16 cellular contexts compared by ENCODE assay signal in genomic region chr12:8057839-8058238, GRCh38. TPM values are rescaled to one million over a fixed set of nuclear protein-coding genes. Genes with fewer than 3 reads are reported as not detected.
DNase-seq lines count a peak whose midpoint lies in the region; ATAC-seq and TF ChIP-seq lines count a peak whose summit lies in the region.
"Had no signal": no experiment of that assay in that cellular context is flagged by ENCODE, and none has a peak within 500 bp of the region (broad histone marks: within the 10 kb centered on the region; RNA-seq: fewer than 3 reads in every experiment).

No MANE protein-coding gene starts in this region.

- no peaks in the 10 kb centered on the region for H3K4me1 ChIP-seq in RWPE2 (ENCODE audit: insufficient read depth, poor library complexity, severe bottlenecking)
- H3K4me1 ChIP-seq in mesendoderm (ENCODE audit: control insufficient read depth, low read depth, low read length), result no peaks in the 10 kb centered on the region
- H3K4me1 ChIP-seq: A549 had no signal

- H3K27ac ChIP-seq in RWPE2 (ENCODE audit: poor library complexity, severe bottlenecking), result no peak overlapping the region
- no peak overlapping the region for H3K27ac ChIP-seq in mesendoderm (ENCODE audit: low read depth, low read length)
- H3K27ac ChIP-seq: A549, ovary had no signal

- H3K4me3 Mint-ChIP-seq in activated T-cell treated with anti-CD3 and anti-CD28 coated beads, Interleukin-2, amount 50 U/mL, for 72 hours, result no peak overlapping the region
- peak overlapping the region in 1 of 2 donors; percentile 1 for H3K4me3 Mint-ChIP-seq in stimulated activated naive CD8-positive, alpha-beta T cell treated with anti-CD3 and anti-CD28 coated beads, Interleukin-15, amount 100 ng/mL, for 72 hours
- H3K4me3 Mint-ChIP-seq: GM23338 had no signal

- H3K4me1 Mint-ChIP-seq in activated T-cell treated with anti-CD3 and anti-CD28 coated beads, Interleukin-2, amount 50 U/mL, for 72 hours (ENCODE audit: low read depth), result peaks cover 15% of the 10 kb centered on the region
- peaks cover 17% of the 10 kb centered on the region for H3K4me1 Mint-ChIP-seq in stimulated activated naive CD8-positive, alpha-beta T cell treated with anti-CD3 and anti-CD28 coated beads, Interleukin-15, amount 100 ng/mL, for 72 hours

- H3K36me3 ChIP-seq in RWPE2 (ENCODE audit: low read depth) (no peaks in the 10 kb centered on the region; the same call in 1 of the 2 replicates), mesendoderm (ENCODE audit: control insufficient read depth, insufficient read depth, low read length) (peaks cover 2% of the 10 kb centered on the region)
- H3K36me3 ChIP-seq: ovary had no signal

- no peak overlapping the region for H3K27ac Mint-ChIP-seq in activated T-cell treated with anti-CD3 and anti-CD28 coated beads, Interleukin-2, amount 50 U/mL, for 72 hours
- peak overlapping the region; percentile 3 to 70 for H3K27ac Mint-ChIP-seq in stimulated activated naive CD8-positive, alpha-beta T cell treated with anti-CD3 and anti-CD28 coated beads, Interleukin-15, amount 100 ng/mL, for 72 hours
- H3K27ac Mint-ChIP-seq: GM23338 had no signal

- no CpG with 5 or more reads among the region's 4 CpGs for WGBS in mesendoderm (ENCODE audit: extremely low coverage, insufficient coverage, low lambda C conversion rate)

- H3K79me1 ChIP-seq in mesendoderm (ENCODE audit: low read length), result no peaks in the 10 kb centered on the region

- H4K5ac ChIP-seq in mesendoderm (ENCODE audit: low read length), result no peak overlapping the region

- no peak overlapping the region for H3K4me2 ChIP-seq in mesendoderm (ENCODE audit: low read length)
- H3K4me2 ChIP-seq: A549, GM23338 had no signal

- peaks cover 0 to 2% of the 10 kb centered on the region in 2 donors for H3K36me3 Mint-ChIP-seq in activated T-cell treated with anti-CD3 and anti-CD28 coated beads, Interleukin-2, amount 50 U/mL, for 72 hours (ENCODE audit: insufficient read depth in 2 of 2)

- no peak overlapping the region for H3K23ac ChIP-seq in mesendoderm (ENCODE audit: low read length)

- no peak overlapping the region for H3K18ac ChIP-seq in mesendoderm (ENCODE audit: low read length)

- no peak overlapping the region for H3K4ac ChIP-seq in mesendoderm (ENCODE audit: low read depth, low read length)

- H2BK120ac ChIP-seq in mesendoderm (ENCODE audit: low read depth, low read length), result no peak overlapping the region

- H4K8ac ChIP-seq in mesendoderm (ENCODE audit: low read depth, low read length), result no peak overlapping the region

- H3K9ac ChIP-seq in mesendoderm (ENCODE audit: low read length), result no peak overlapping the region

- H3K27me3 ChIP-seq in RWPE2 (ENCODE audit: insufficient read depth, poor library complexity, severe bottlenecking) (no peaks in the 10 kb centered on the region), mesendoderm (ENCODE audit: insufficient read depth, low read length, poor library complexity) (no peaks in the 10 kb centered on the region)
- H3K27me3 ChIP-seq: ovary, tibial nerve had no signal

- H2BK5ac ChIP-seq in mesendoderm (ENCODE audit: low read length), result no peak overlapping the region

- no peak overlapping the region for H2AK5ac ChIP-seq in mesendoderm (ENCODE audit: low read length)

- TF ChIP-seq CTCF in RWPE2 (IDR thresholded peaks at IDR 0.05; ENCODE audit: poor library complexity, severe bottlenecking), result no peak
- no peak for TF ChIP-seq CTCF in fibroblast of villous mesenchyme (IDR thresholded peaks at IDR 0.05; ENCODE audit: insufficient read depth, low read depth, low read length)

- DNase-seq in activated T-cell treated with anti-CD3 and anti-CD28 coated beads, Interleukin-2, amount 50 U/mL, for 72 hours, result no peak
- DNase-seq in activated T-cell treated with anti-CD3 and anti-CD28 coated beads for 4 hours, result no peak
- no peak for DNase-seq in RWPE2 (ENCODE audit: low spot score)
- peak; percentile 90 for DNase-seq in fibroblast of villous mesenchyme (ENCODE audit: low read depth)
- DNase-seq in stimulated activated naive CD8-positive, alpha-beta T cell treated with anti-CD3 and anti-CD28 coated beads, Interleukin-15, amount 100 ng/mL, for 72 hours, result no peak
- DNase-seq in cortex of kidney (lab: John Stamatoyannopoulos, UW), result no peak
- no peak for DNase-seq in mesendoderm
- DNase-seq: erythroblast, NCI-H1048, NCI-H524 treated with DMSO at 0.1 percent for 48 hours, ovary, T-helper 1 cell had no signal

- H3K4me3 ChIP-seq in RWPE2 (ENCODE audit: severe bottlenecking), result no peak overlapping the region
- no peak overlapping the region for H3K4me3 ChIP-seq in fibroblast of villous mesenchyme (ENCODE audit: low read depth, low read length)
- no peak overlapping the region for H3K4me3 ChIP-seq in mesendoderm (ENCODE audit: low read length)
- H3K4me3 ChIP-seq: A549, GM23338, ovary, tibial nerve had no signal

- no peak overlapping the region for H3K56ac ChIP-seq in mesendoderm (ENCODE audit: low read length)

- peak; percentile 56 to 66 for ATAC-seq in activated T-cell treated with anti-CD3 and anti-CD28 coated beads, Interleukin-2, amount 50 U/mL, for 72 hours (replicated peaks in 1 of 2)
- ATAC-seq in RWPE2 (ENCODE audit: low read depth), result peak; percentile 31; the same call in 2 of the 3 replicates
- peak; percentile 82 for ATAC-seq in stimulated activated naive CD8-positive, alpha-beta T cell treated with anti-CD3 and anti-CD28 coated beads, Interleukin-15, amount 100 ng/mL, for 72 hours
- ATAC-seq in HG02588 (IDR thresholded peaks at IDR 0.05; ENCODE audit: unreplicated experiment), result no peak
- ATAC-seq: GM23338 had no signal

- no peaks in the 10 kb centered on the region for H3K9me3 ChIP-seq in RWPE2 (ENCODE audit: severe bottlenecking)
- H3K9me3 ChIP-seq: A549, ovary, tibial nerve had no signal

- no peaks in the 10 kb centered on the region for H3K27me3 Mint-ChIP-seq in activated T-cell treated with anti-CD3 and anti-CD28 coated beads, Interleukin-2, amount 50 U/mL, for 72 hours (ENCODE audit: low read depth)
- H3K27me3 Mint-ChIP-seq in stimulated activated naive CD8-positive, alpha-beta T cell treated with anti-CD3 and anti-CD28 coated beads, Interleukin-15, amount 100 ng/mL, for 72 hours, result no peaks in the 10 kb centered on the region

- no peak overlapping the region for H2BK15ac ChIP-seq in mesendoderm (replicated peaks; ENCODE audit: low read depth)

- no peaks in the 10 kb centered on the region for H3K9me3 Mint-ChIP-seq in activated T-cell treated with anti-CD3 and anti-CD28 coated beads, Interleukin-2, amount 50 U/mL, for 72 hours
- no peaks in the 10 kb centered on the region for H3K9me3 Mint-ChIP-seq in stimulated activated naive CD8-positive, alpha-beta T cell treated with anti-CD3 and anti-CD28 coated beads, Interleukin-15, amount 100 ng/mL, for 72 hours
- H3K9me3 Mint-ChIP-seq: GM23338 had no signal

- no peaks in the 10 kb centered on the region for H3K79me2 ChIP-seq in mesendoderm (ENCODE audit: control insufficient read depth, insufficient read depth, low read length)

RNA-seq across cellular contexts. Expression of gene C3AR1, which starts 8.3 kb away (rescaled TPM):
- total RNA-seq in activated T-cell treated with anti-CD3 and anti-CD28 coated beads, Interleukin-2, amount 50 U/mL, for 72 hours, result under 1 TPM; 0.19 to 0.79 TPM
- under 0.01 TPM in 2 replicates for total RNA-seq in fibroblast of villous mesenchyme
- not detected for polyA plus RNA-seq in mesendoderm (2013, experiment 1 of 2)
- polyA plus RNA-seq in mesendoderm (2013, experiment 2 of 2), result not detected
- total RNA-seq: GM23338 had no signal
- polyA plus RNA-seq: A549, GM23338 had no signal

RNA-seq across cellular contexts. Expression of gene NECAP1, which starts 24.2 kb away (rescaled TPM):
- total RNA-seq in activated T-cell treated with anti-CD3 and anti-CD28 coated beads, Interleukin-2, amount 50 U/mL, for 72 hours, result 10 to 100 TPM; 34.2 to 43.5 TPM
- 45.1 and 76.4 TPM in 2 replicates for total RNA-seq in fibroblast of villous mesenchyme
- polyA plus RNA-seq in mesendoderm (2013, experiment 1 of 2), result 16.1 TPM
- 16.1 TPM for polyA plus RNA-seq in mesendoderm (2013, experiment 2 of 2)

RNA-seq across cellular contexts. Expression of gene FOXJ2, which starts 25.3 kb away (rescaled TPM):
- 10 to 100 TPM; 26.6 to 27.8 TPM for total RNA-seq in activated T-cell treated with anti-CD3 and anti-CD28 coated beads, Interleukin-2, amount 50 U/mL, for 72 hours
- total RNA-seq in fibroblast of villous mesenchyme, result 8.2 and 8.4 TPM in 2 replicates
- 6.4 TPM for polyA plus RNA-seq in mesendoderm (2013, experiment 1 of 2)
- polyA plus RNA-seq in mesendoderm (2013, experiment 2 of 2), result 6.6 TPM
